Comparison of ENCODE assay signal across 8 cellular contexts in the genomic region with DNA sequence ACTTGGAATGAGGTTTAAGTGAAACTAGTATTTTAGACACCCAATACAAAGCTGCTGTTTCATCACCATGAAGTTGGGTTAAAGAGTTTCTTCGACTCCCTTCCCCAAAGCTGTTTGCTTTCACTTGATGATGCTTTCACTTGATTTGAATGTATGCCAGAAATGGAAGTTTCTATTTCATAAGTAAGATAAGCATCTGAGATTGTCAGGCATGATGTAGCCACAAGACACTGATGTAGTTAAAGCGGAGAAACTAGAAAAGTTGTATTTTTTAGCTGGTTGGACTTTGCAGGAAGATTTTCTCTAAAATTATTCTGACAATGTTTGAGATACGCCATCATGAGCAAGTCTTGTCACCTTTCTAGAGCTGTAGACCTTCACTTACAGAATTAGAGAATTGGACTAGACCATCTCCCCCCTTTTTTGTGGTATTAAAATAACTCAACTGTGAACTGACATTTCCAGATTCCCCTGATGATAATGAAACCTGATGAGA. TPM values are rescaled to one million over a fixed set of nuclear protein-coding genes. Genes with fewer than 3 reads are reported as not detected.
A peak's percentile ranks its signal among the peaks of the same experiment; 100 is the strongest.
DNase-seq lines count a peak whose midpoint lies in the region; ATAC-seq and TF ChIP-seq lines count a peak whose summit lies in the region.
"Had no signal": no experiment of that assay in that cellular context is flagged by ENCODE, and none has a peak within 500 bp of the region (broad histone marks: within the 10 kb centered on the region; RNA-seq: fewer than 3 reads in every experiment).

No MANE protein-coding gene starts in this region.

- no peak overlapping the region for H4K91ac ChIP-seq in IMR-90 (ENCODE audit: insufficient read depth, low read depth, low read length)

- no peaks in the 10 kb centered on the region; the same call in 1 of the 2 replicates for H4K20me1 ChIP-seq in IMR-90 (ENCODE audit: insufficient read depth, low read length)

- H2BK15ac ChIP-seq in IMR-90 (ENCODE audit: low read depth, low read length) = no peak overlapping the region

- TF ChIP-seq POLR2A in IMR-90 (IDR thresholded peaks at IDR 0.05; ENCODE audit: low read depth, low read length) = no peak

- CTCF ChIA-PET in IMR-90 (lab: Yijun Ruan, JAX) = no interaction called here

- no peak overlapping the region for H4K5ac ChIP-seq in IMR-90 (ENCODE audit: low read depth, low read length)

- no peak overlapping the region for H3K9ac ChIP-seq in IMR-90 (ENCODE audit: low read depth, low read length)

- no peak overlapping the region for H2BK120ac ChIP-seq in IMR-90 (ENCODE audit: low read depth, low read length)

- H3K79me1 ChIP-seq in IMR-90 (ENCODE audit: low read depth in 1 of 2, low read length in 2 of 2) = peaks cover 0 to 10% of the 10 kb centered on the region in 2 experiments; a peak in 2 of 4 replicates

- no peak overlapping the region for H2AK5ac ChIP-seq in IMR-90 (ENCODE audit: low read depth, low read length)

- no peak overlapping the region for H3K23ac ChIP-seq in IMR-90 (ENCODE audit: low read depth, low read length)

- H2AK9ac ChIP-seq in IMR-90 (replicated peaks; ENCODE audit: low read depth, low read length, poor library complexity) = no peak overlapping the region

- no peak overlapping the region for H3K27ac ChIP-seq in IMR-90 (ENCODE audit: insufficient read depth, low read length)
- no peak overlapping the region for H3K27ac ChIP-seq in substantia nigra (ENCODE audit: low read depth, low read length, poor library complexity, severe bottlenecking)

- H3K4ac ChIP-seq in IMR-90 (ENCODE audit: low read depth, low read length) = no peak overlapping the region

- peaks cover 2% of the 10 kb centered on the region; the same call in 1 of the 2 replicates for H3K9me1 ChIP-seq in IMR-90 (ENCODE audit: insufficient read depth, low read length)

- peaks cover 24% of the 10 kb centered on the region for H3K36me3 ChIP-seq in IMR-90 (ENCODE audit: control insufficient read depth, insufficient read depth, low read length)

- no peak for TF ChIP-seq CTCF in IMR-90 (conservative IDR thresholded peaks at IDR 0.05; ENCODE audit: low read depth, low read length)
- no peak for TF ChIP-seq CTCF in fibroblast of the aortic adventitia (IDR thresholded peaks at IDR 0.05; ENCODE audit: insufficient read depth, low read length)

- no peaks in the 10 kb centered on the region for H3K27me3 ChIP-seq in IMR-90 (ENCODE audit: control insufficient read depth, insufficient read depth, low read length)

- ATAC-seq in GM18870 (IDR thresholded peaks at IDR 0.05; ENCODE audit: unreplicated experiment) (peak; percentile 77), GM21619 (IDR thresholded peaks at IDR 0.05; ENCODE audit: unreplicated experiment) (peak; percentile 89), IMR-90 (ENCODE audit: low read depth) (no peak)

- H3K56ac ChIP-seq in IMR-90 (ENCODE audit: extremely low read depth, insufficient read depth, low read length) = no peak overlapping the region

- DNase-seq in IMR-90 = peak; percentile 34
- DNase-seq in fibroblast of the aortic adventitia (ENCODE audit: low read depth) = peak; percentile 53
- no peak for DNase-seq in DMS79 (lab: John Stamatoyannopoulos, UW)
- DNase-seq in mesenteric fat pad (ENCODE audit: low spot score) = no peak
- no peak for DNase-seq in substantia nigra (lab: John Stamatoyannopoulos, UW)
- DNase-seq: activated CD4-positive, alpha-beta T cell treated with anti-CD3 and anti-CD28 coated beads, Interleukin-2, amount 50 U/mL, for 1 hour had no signal

- TF ChIP-seq RAD21 in IMR-90 (IDR thresholded peaks at IDR 0.05; ENCODE audit: low read length) = no peak

- dilution Hi-C loops in IMR-90 (cut with HindIII; ENCODE audit: low sequenced_read_pairs, unreplicated experiment) = no loop called here

- H3K4me3 ChIP-seq in IMR-90 (ENCODE audit: insufficient read depth, low read depth, low read length) (no peak overlapping the region), fibroblast of the aortic adventitia (ENCODE audit: low read depth, low read length) (no peak overlapping the region)

- H3K14ac ChIP-seq in IMR-90 (replicated peaks; ENCODE audit: low read depth, low read length) = no peak overlapping the region

- in situ Hi-C loops in IMR-90 (cut with MboI; ENCODE audit: low sequenced_read_pairs) = no loop called here

- POLR2A ChIA-PET in IMR-90 (lab: Charles Lee; ENCODE audit: unreplicated experiment) = no interaction called here

- no peak overlapping the region for H2BK5ac ChIP-seq in IMR-90 (ENCODE audit: low read depth, low read length, poor library complexity, severe bottlenecking)

- H4K8ac ChIP-seq in IMR-90 (ENCODE audit: low read depth in 2 of 2, low read length in 2 of 2) = no peak overlapping the region

- no TSS peak for BruUV-seq in IMR-90 (replicated peaks; lab: Mats Ljungman, UMichigan)

- WGBS in IMR-90 (ENCODE audit: extremely low coverage in 2 of 2, insufficient read length in 1 of 2), 2 experiments = 100% methylated on average over 1 of the region's 3 CpGs; no CpG with 5 or more reads in 1 of the 2 experiments

- peaks cover 14% of the 10 kb centered on the region for H3K4me1 ChIP-seq in IMR-90 (ENCODE audit: control insufficient read depth, insufficient read depth, low read length)

- H3K9me3 ChIP-seq in IMR-90 (ENCODE audit: control insufficient read depth, insufficient read depth, low read length) = no peaks in the 10 kb centered on the region

- H2AFZ ChIP-seq in IMR-90 (replicated peaks; ENCODE audit: low read length, poor library complexity) = no peak overlapping the region

- no peak overlapping the region for H2BK20ac ChIP-seq in IMR-90 (ENCODE audit: low read depth, low read length)

- no peak overlapping the region; the same call in 1 of the 2 replicates for H3K18ac ChIP-seq in IMR-90 (ENCODE audit: low read depth, low read length)

- no peak overlapping the region for H3K4me2 ChIP-seq in IMR-90 (ENCODE audit: low read depth, low read length)

- intact Hi-C loops in IMR-90 (cut with micrococcal nuclease) = no loop called here

TF ChIP-seq in IMR-90, 13 proteins besides CTCF, POLR2A, EP300 and RAD21:
- TF ChIP-seq, protein P1, sequence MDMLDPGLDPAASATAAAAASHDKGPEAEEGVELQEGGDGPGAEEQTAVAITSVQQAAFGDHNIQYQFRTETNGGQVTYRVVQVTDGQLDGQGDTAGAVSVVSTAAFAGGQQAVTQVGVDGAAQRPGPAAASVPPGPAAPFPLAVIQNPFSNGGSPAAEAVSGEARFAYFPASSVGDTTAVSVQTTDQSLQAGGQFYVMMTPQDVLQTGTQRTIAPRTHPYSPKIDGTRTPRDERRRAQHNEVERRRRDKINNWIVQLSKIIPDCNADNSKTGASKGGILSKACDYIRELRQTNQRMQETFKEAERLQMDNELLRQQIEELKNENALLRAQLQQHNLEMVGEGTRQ (IDR thresholded peaks at IDR 0.05; ENCODE audit: low read depth, low read length) = no peak
- TF ChIP-seq NFE2L2 (IDR thresholded peaks at IDR 0.05; ENCODE audit: low read depth, low read length) (no peak), CEBPB (IDR thresholded peaks at IDR 0.05; ENCODE audit: low read depth, low read length) (no peak), RCOR1 (IDR thresholded peaks at IDR 0.05; ENCODE audit: insufficient replicate concordance, low read length) (no peak), MAFK (IDR thresholded peaks at IDR 0.05; ENCODE audit: low read depth, low read length) (no peak), MXI1 (IDR thresholded peaks at IDR 0.05; ENCODE audit: borderline replicate concordance, low read depth, low read length) (no peak), RFX5 (IDR thresholded peaks at IDR 0.05; ENCODE audit: low read depth, low read length) (no peak), FOS (IDR thresholded peaks at IDR 0.05; ENCODE audit: low read depth, low read length) (no peak), MAZ (IDR thresholded peaks at IDR 0.05; ENCODE audit: borderline replicate concordance, low read depth, low read length) (no peak), CHD1 (IDR thresholded peaks at IDR 0.05; ENCODE audit: low read depth, low read length) (no peak), BHLHE40 (IDR thresholded peaks at IDR 0.05; ENCODE audit: low read depth, low read length) (no peak)
TF ChIP-seq in IMR-90: peak in this region for 0.

RNA-seq across cellular contexts. Expression of a gene that starts 20.0 kb away (rescaled TPM):
- 36.4 and 62.5 TPM in 2 replicates for total RNA-seq in IMR-90 (2012; rRNA removed)
- polyA plus RNA-seq in IMR-90 (2012; rRNA removed) = 32.8 and 40.0 TPM in 2 replicates
- polyA plus RNA-seq in IMR-90 (2012; cell fraction: cytosol; rRNA removed) = 4.7 and 5.5 TPM in 2 replicates
- 1.2 and 13.8 TPM in 2 replicates for polyA plus RNA-seq in IMR-90 (2012; cell fraction: nucleus; rRNA removed; ENCODE audit: low replicate concordance)
- total RNA-seq in fibroblast of the aortic adventitia (ENCODE audit: low replicate concordance) = 74.2 and 74.8 TPM in 2 replicates
- total RNA-seq in mesenteric fat pad = 27.9 TPM

Comparison
In these comparisons a context has a peak if more than half of its experiments do, and no peak if none do; other contexts are left out.
1. DNase-seq: peak in IMR-90 (single experiment) and fibroblast of the aortic adventitia (single experiment); none in DMS79 (single experiment), mesenteric fat pad (single experiment) and substantia nigra (0 of 49).